11 cellular contexts compared by ENCODE assay signal in genomic region chr6:106547556-106547955, GRCh38.
DNase-seq lines count a peak whose midpoint lies in the region; ATAC-seq and TF ChIP-seq lines count a peak whose summit lies in the region.
"Had no signal": no experiment of that assay in that cellular context is flagged by ENCODE, and none has a peak within 500 bp of the region (broad histone marks: within the 10 kb centered on the region; RNA-seq: fewer than 3 reads in every experiment).

No MANE protein-coding gene starts in this region.

- POLR2A ChIA-PET in OCI-LY7 (lab: Charles Lee) = interaction anchor here (0.9 to 1.5 kb wide), 2 partner anchors 16 to 22 kb away, joined by 4 read pairs; no protein-coding TSS in a partner anchor

- H3K36me3 ChIP-seq in OCI-LY7 (ENCODE audit: insufficient read depth, low read length) (peaks cover 92% of the 10 kb centered on the region), esophagus (ENCODE audit: control insufficient read depth in 2 of 2, insufficient read depth in 2 of 2, low read length in 1 of 2) (peaks cover 0 to 2% of the 10 kb centered on the region in 2 donors), skeletal muscle satellite cell (ENCODE audit: insufficient read depth, low read length) (no peaks in the 10 kb centered on the region)
- H3K36me3 ChIP-seq: right atrium auricular region had no signal

- H3K9me2 ChIP-seq in OCI-LY7 (ENCODE audit: insufficient read depth, low read length) = no peaks in the 10 kb centered on the region

- no peaks in the 10 kb centered on the region for H4K20me1 ChIP-seq in OCI-LY7 (ENCODE audit: insufficient read depth, low read length)

- CTCF ChIA-PET in OCI-LY7 (lab: Charles Lee; ENCODE audit: unreplicated experiment) = no interaction called here

- ATAC-seq in HG03439 (IDR thresholded peaks at IDR 0.05; ENCODE audit: unreplicated experiment) (no peak), HG03139 (IDR thresholded peaks at IDR 0.05; ENCODE audit: unreplicated experiment) (no peak)

- H3K4me3 ChIP-seq in OCI-LY7 (ENCODE audit: low read depth, low read length, poor library complexity, severe bottlenecking) (peak overlapping the region; percentile 38), esophagus (ENCODE audit: low read depth in 1 of 2, low read length in 2 of 2) (no peak overlapping the region), skeletal muscle satellite cell (ENCODE audit: low read length) (no peak overlapping the region)
- H3K4me3 ChIP-seq: right atrium auricular region had no signal

- TF ChIP-seq CTCF in OCI-LY7 (conservative IDR thresholded peaks at IDR 0.05; ENCODE audit: low read length) = no peak

- WGBS in esophagus, 2 donors = 73 to 79% methylated on average over 1 of the region's 1 CpG

- H3K27ac ChIP-seq in OCI-LY7 (ENCODE audit: low read depth, low read length, poor library complexity, severe bottlenecking) (peak overlapping the region; percentile 76), esophagus (ENCODE audit: low read depth in 2 of 2, low read length in 1 of 2) (peak overlapping the region; percentile 67 to 70)
- H3K27ac ChIP-seq: right atrium auricular region had no signal

- H2AFZ ChIP-seq in OCI-LY7 (ENCODE audit: low read length) = no peak overlapping the region

- peak overlapping the region; percentile 69 for H3K4me2 ChIP-seq in OCI-LY7 (ENCODE audit: low read length)
- H3K4me2 ChIP-seq in skeletal muscle satellite cell (ENCODE audit: low read length) = peak overlapping the region; percentile 15

- peak overlapping the region; percentile 0 for H3K9ac ChIP-seq in skeletal muscle satellite cell (ENCODE audit: low read depth, low read length)

- intact Hi-C loops in OCI-LY7 (cut with micrococcal nuclease; ENCODE audit: unreplicated experiment) = no loop called here

- H3K79me2 ChIP-seq in OCI-LY7 (ENCODE audit: insufficient read depth, low read depth, low read length) = no peaks in the 10 kb centered on the region

- no peaks in the 10 kb centered on the region for H3K9me3 ChIP-seq in OCI-LY7 (ENCODE audit: low read length)
- no peaks in the 10 kb centered on the region for H3K9me3 ChIP-seq in esophagus (ENCODE audit: control insufficient read depth in 2 of 2, insufficient read depth in 1 of 2, low read depth in 1 of 2, low read length in 1 of 2)
- no peaks in the 10 kb centered on the region for H3K9me3 ChIP-seq in skeletal muscle satellite cell (replicated peaks; ENCODE audit: low read length)
- H3K9me3 ChIP-seq: right atrium auricular region had no signal

- BruUV-seq in OCI-LY7 (replicated peaks; lab: Mats Ljungman, UMichigan) = no TSS peak

- H3K4me1 ChIP-seq in OCI-LY7 (ENCODE audit: insufficient read depth, low read length, poor library complexity, severe bottlenecking) (peaks cover 29% of the 10 kb centered on the region), esophagus (ENCODE audit: control insufficient read depth in 2 of 2, insufficient read depth in 2 of 2, low read length in 1 of 2) (peaks cover 0 to 2% of the 10 kb centered on the region in 2 donors), skeletal muscle satellite cell (ENCODE audit: control insufficient read depth, insufficient read depth, low read length) (peaks cover 29% of the 10 kb centered on the region)

- no peaks in the 10 kb centered on the region for H3K27me3 ChIP-seq in esophagus (ENCODE audit: control insufficient read depth in 1 of 2, insufficient read depth in 2 of 2, low read length in 2 of 2)
- H3K27me3 ChIP-seq in skeletal muscle satellite cell (ENCODE audit: control insufficient read depth, insufficient read depth, low read length) = no peaks in the 10 kb centered on the region
- H3K27me3 ChIP-seq: right atrium auricular region had no signal

- DNase-seq in COLO829 (ENCODE audit: low spot score) = peak; percentile 16
- DNase-seq in OCI-LY7 (ENCODE audit: low spot score) = no peak
- DNase-seq in NCI-H2171 (lab: John Stamatoyannopoulos, UW) = no peak
- DNase-seq in NCI-H524 (lab: John Stamatoyannopoulos, UW) = no peak
- DNase-seq: DMS79 treated with DMSO at 0.1 percent for 48 hours, left colon had no signal
